Comparison of ENCODE assay signal across 9 cellular contexts in the genomic region with DNA sequence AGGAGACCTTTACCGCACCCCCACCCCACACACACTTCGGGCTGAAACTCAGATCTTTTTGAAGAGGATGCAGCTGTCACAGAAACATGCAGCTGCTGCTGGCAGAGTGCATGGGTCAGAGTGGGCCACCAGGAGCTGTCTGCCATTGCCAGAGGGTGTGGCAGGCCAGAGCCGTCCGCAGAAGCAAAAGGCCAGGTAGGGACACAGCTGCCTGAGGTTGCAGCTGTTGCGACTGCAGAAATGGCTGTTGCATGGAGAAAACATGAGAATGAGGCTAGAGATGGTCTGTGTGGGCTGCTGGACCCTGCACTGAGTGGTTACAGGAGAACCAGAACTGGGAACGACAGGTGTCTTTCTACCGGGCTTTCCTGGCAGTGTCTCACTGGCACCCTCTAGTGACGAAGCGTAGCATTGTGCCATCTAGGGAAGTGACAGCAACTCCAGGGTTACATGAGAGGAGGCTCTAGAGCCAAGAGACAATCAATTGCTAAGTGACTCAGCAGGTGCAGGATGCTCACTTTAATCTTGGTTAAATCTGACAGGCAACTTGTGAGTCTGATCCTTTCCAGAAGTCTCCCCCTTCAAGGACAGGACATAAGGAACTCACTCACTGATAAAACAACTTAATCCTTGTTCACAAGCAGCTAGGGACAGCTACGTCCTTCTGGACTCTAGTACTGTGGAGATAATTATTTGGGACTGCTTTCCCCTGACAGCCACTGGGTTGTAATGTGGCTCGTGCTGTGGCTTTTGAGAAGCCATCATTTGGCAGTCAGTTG. TPM values are rescaled to one million over a fixed set of nuclear protein-coding genes. Genes with fewer than 3 reads are reported as not detected.
DNase-seq lines count a peak whose midpoint lies in the region; ATAC-seq, FAIRE-seq and TF ChIP-seq lines count a peak whose summit lies in the region.
"Had no signal": no experiment of that assay in that cellular context is flagged by ENCODE, and none has a peak within 500 bp of the region (broad histone marks: within the 10 kb centered on the region; RNA-seq: fewer than 3 reads in every experiment).

No MANE protein-coding gene starts in this region.

- no peaks in the 10 kb centered on the region for H3K27me3 Mint-ChIP-seq in WTC11 (ENCODE audit: low read depth)

- peaks cover 10% of the 10 kb centered on the region for H3K36me3 Mint-ChIP-seq in WTC11

- POLR2A ChIA-PET in WTC11 (lab: Charles Lee) = interaction anchor here (0.8 to 1.4 kb wide), 4 partner anchors 55 to 81 kb away, joined by 3 to 4 read pairs (median 3); no protein-coding TSS in a partner anchor

- ATAC-seq in HG03139 (IDR thresholded peaks at IDR 0.05; ENCODE audit: unreplicated experiment) (peak; percentile 80), WTC11 (peak; percentile 93)

- peaks cover 50% of the 10 kb centered on the region for H3K4me1 Mint-ChIP-seq in WTC11

- intact Hi-C loops in kidney (cut with DNase I) = loop anchor here (5.0 kb wide), 1 partner anchor 85 kb away; no protein-coding TSS in a partner anchor

- H3K9me3 ChIP-seq in kidney (ENCODE audit: control insufficient read depth in 1 of 2, low read length in 2 of 2) = no peaks in the 10 kb centered on the region

- TF ChIP-seq CTCF in 22Rv1 (IDR thresholded peaks at IDR 0.05) = peak; percentile 99
- peak; percentile 88 for TF ChIP-seq CTCF in WTC11 (IDR thresholded peaks at IDR 0.05)
- TF ChIP-seq CTCF in cardiac fibroblast (IDR thresholded peaks at IDR 0.05; ENCODE audit: low read depth, low read length) = peak; percentile 100
- TF ChIP-seq CTCF in kidney (IDR thresholded peaks at IDR 0.05; ENCODE audit: borderline replicate concordance, extremely low read depth, insufficient read depth) = peak; percentile 98

- DNase-seq in GM18507 (ENCODE audit: extremely low spot score, insufficient read length, low read depth) = peak; percentile 67
- peak; percentile 86 for DNase-seq in NCI-H2196 (lab: John Stamatoyannopoulos, UW; ENCODE audit: unreplicated experiment)
- DNase-seq in WTC11 (ENCODE audit: low spot score) = peak; percentile 95
- DNase-seq in cardiac fibroblast (ENCODE audit: low read depth in 2 of 2) = peak; percentile 76 to 77
- DNase-seq in kidney = no peak
- peak; percentile 62 to 82 (median 72) for DNase-seq in stimulated activated CD4-positive, alpha-beta T cell treated with anti-CD3 and anti-CD28 coated beads, Interleukin-1b, Interleukin-23, amount 100 ng/mL, for 24 hours (ENCODE audit: low read depth in 4 of 4, low spot score in 1 of 4)

- no peaks in the 10 kb centered on the region for H3K36me3 ChIP-seq in kidney (ENCODE audit: control insufficient read depth in 1 of 2, insufficient read depth in 2 of 2, low read length in 2 of 2)

- peaks cover 13% of the 10 kb centered on the region for H3K9me3 Mint-ChIP-seq in WTC11

- peak overlapping the region; percentile 92; the same call in 1 of the 2 replicates for H3K27ac Mint-ChIP-seq in WTC11

- H3K4me1 ChIP-seq in kidney (ENCODE audit: control insufficient read depth in 1 of 2, insufficient read depth in 1 of 2, low read depth in 1 of 2, low read length in 2 of 2) = peaks cover 0 to 2% of the 10 kb centered on the region in 2 donors

- no peak overlapping the region for H3K4me3 ChIP-seq in cardiac fibroblast (replicated peaks in 1 of 2; ENCODE audit: low read depth in 2 of 2, low read length in 2 of 2)
- peak overlapping the region; percentile 5 to 41 for H3K4me3 ChIP-seq in kidney (ENCODE audit: low read length in 2 of 2)

- no peak overlapping the region for H3K9ac ChIP-seq in kidney (ENCODE audit: low read length in 2 of 2)

- FAIRE-seq in GM18507 (lab: Jason Lieb, UNC) (peak; percentile 92), kidney (lab: Jason Lieb, UNC) (no peak)
- FAIRE-seq: G401.6 had no signal

- CTCF ChIA-PET in WTC11 (lab: Charles Lee) = interaction anchor here (0.7 to 6.4 kb wide), 27 partner anchors 8 to 194 kb away, joined by 3 to 70 read pairs (median 6); partner anchors contain the start of genes SERPINB1 and SERPINB9

- H3K27ac ChIP-seq in 22Rv1 = no peak overlapping the region
- H3K27ac ChIP-seq in kidney (ENCODE audit: low read depth in 2 of 2, low read length in 2 of 2) = no peak overlapping the region

- H3K4me3 Mint-ChIP-seq in WTC11 = no peak overlapping the region

TF ChIP-seq in WTC11, 78 proteins besides CTCF, POLR2A, EP300 and RAD21 (continues in another document):
- TF ChIP-seq, protein P1, sequence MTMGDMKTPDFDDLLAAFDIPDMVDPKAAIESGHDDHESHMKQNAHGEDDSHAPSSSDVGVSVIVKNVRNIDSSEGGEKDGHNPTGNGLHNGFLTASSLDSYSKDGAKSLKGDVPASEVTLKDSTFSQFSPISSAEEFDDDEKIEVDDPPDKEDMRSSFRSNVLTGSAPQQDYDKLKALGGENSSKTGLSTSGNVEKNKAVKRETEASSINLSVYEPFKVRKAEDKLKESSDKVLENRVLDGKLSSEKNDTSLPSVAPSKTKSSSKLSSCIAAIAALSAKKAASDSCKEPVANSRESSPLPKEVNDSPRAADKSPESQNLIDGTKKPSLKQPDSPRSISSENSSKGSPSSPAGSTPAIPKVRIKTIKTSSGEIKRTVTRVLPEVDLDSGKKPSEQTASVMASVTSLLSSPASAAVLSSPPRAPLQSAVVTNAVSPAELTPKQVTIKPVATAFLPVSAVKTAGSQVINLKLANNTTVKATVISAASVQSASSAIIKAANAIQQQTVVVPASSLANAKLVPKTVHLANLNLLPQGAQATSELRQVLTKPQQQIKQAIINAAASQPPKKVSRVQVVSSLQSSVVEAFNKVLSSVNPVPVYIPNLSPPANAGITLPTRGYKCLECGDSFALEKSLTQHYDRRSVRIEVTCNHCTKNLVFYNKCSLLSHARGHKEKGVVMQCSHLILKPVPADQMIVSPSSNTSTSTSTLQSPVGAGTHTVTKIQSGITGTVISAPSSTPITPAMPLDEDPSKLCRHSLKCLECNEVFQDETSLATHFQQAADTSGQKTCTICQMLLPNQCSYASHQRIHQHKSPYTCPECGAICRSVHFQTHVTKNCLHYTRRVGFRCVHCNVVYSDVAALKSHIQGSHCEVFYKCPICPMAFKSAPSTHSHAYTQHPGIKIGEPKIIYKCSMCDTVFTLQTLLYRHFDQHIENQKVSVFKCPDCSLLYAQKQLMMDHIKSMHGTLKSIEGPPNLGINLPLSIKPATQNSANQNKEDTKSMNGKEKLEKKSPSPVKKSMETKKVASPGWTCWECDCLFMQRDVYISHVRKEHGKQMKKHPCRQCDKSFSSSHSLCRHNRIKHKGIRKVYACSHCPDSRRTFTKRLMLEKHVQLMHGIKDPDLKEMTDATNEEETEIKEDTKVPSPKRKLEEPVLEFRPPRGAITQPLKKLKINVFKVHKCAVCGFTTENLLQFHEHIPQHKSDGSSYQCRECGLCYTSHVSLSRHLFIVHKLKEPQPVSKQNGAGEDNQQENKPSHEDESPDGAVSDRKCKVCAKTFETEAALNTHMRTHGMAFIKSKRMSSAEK (CRISPR knock-in tag; IDR thresholded peaks at IDR 0.05; ENCODE audit: borderline replicate concordance) = no peak
- TF ChIP-seq ZBTB43 (CRISPR knock-in tag; IDR thresholded peaks at IDR 0.05) = peak; percentile 55; the same call in 1 of the 2 replicates
- peak; percentile 62 for TF ChIP-seq GABPB1 (CRISPR knock-in tag; IDR thresholded peaks at IDR 0.05)
- TF ChIP-seq CBFB (CRISPR knock-in tag; IDR thresholded peaks at IDR 0.05; ENCODE audit: low read depth) = no peak
- TF ChIP-seq ZBTB21 (CRISPR knock-in tag; IDR thresholded peaks at IDR 0.05; ENCODE audit: borderline replicate concordance) = no peak
- TF ChIP-seq SP1 (CRISPR knock-in tag; conservative IDR thresholded peaks at IDR 0.05) = 0 out of 2 replicates have a peak, but pooled peaks have one; percentile 50
- no peak for TF ChIP-seq HMGA2 (CRISPR knock-in tag; IDR thresholded peaks at IDR 0.05)
- no peak for TF ChIP-seq TEAD4 (CRISPR knock-in tag; IDR thresholded peaks at IDR 0.05)
- TF ChIP-seq MXD4 (CRISPR knock-in tag; IDR thresholded peaks at IDR 0.05; ENCODE audit: borderline replicate concordance) = no peak
- no peak for TF ChIP-seq SOX15 (CRISPR knock-in tag; IDR thresholded peaks at IDR 0.05)

RNA-seq across cellular contexts. Expression of gene SERPINB9, which starts 29.1 kb away (rescaled TPM):
- total RNA-seq in WTC11 (2021) = 39.5 to 43.7 TPM (median 41.6 TPM) in 3 replicates
- 13.4 TPM for total RNA-seq in kidney
- polyA plus RNA-seq in kidney (ENCODE audit: insufficient read depth, low read depth, low replicate concordance) = 4.0 TPM

RNA-seq across cellular contexts. Expression of gene SERPINB6, which starts 39.2 kb away (rescaled TPM):
- total RNA-seq in WTC11 (2021) (28.0 to 33.7 TPM (median 32.9 TPM) in 3 replicates), kidney (136 TPM)
- polyA plus RNA-seq in kidney (ENCODE audit: insufficient read depth, low read depth, low replicate concordance) = 212 TPM

Comparison
In these comparisons a context has a peak if more than half of its experiments do, and no peak if none do; other contexts are left out.
1. H3K4me3 ChIP-seq: peak in kidney (2 of 2); none in cardiac fibroblast (0 of 2).
2. Peak in every context shown above with its lines, with median percentiles within 50 percentile points of each other: CTCF ChIP-seq.